15 cellular contexts compared by ENCODE assay signal in the genomic region with DNA sequence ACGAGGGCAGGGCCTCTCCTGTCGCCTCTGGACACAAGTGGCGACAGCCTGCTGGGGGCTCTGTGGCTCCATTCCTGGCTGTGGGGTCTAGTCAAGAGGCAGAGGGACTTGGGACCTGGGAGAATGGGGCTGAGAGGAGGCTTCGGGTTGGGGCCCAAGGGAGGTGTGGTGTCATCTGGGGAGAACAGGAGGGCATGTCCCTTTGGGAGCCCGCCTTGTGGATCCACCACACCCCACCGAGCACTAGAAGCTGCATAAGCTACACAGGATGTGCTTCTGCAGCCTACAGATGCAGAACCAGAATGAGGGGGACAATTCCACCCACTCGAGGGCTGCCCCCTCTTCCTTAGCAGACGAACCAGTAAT. TPM values are rescaled to one million over a fixed set of nuclear protein-coding genes. Genes with fewer than 3 reads are reported as not detected.
DNase-seq lines count a peak whose midpoint lies in the region; ATAC-seq, FAIRE-seq and TF ChIP-seq lines count a peak whose summit lies in the region.
"Had no signal": no experiment of that assay in that cellular context is flagged by ENCODE, and none has a peak within 500 bp of the region (broad histone marks: within the 10 kb centered on the region; RNA-seq: fewer than 3 reads in every experiment).

No MANE protein-coding gene starts in this region.

- H3K4me2 ChIP-seq in Karpas-422 (ENCODE audit: low read depth, low read length, poor library complexity, severe bottlenecking) (peak overlapping the region; percentile 64), keratinocyte (ENCODE audit: control insufficient read depth, extremely low read depth, insufficient read depth, low read depth, low read length) (peak overlapping the region; percentile 34)

- H3K9ac ChIP-seq in Karpas-422 (ENCODE audit: low read length) (peak overlapping the region; percentile 63), adipocyte (ENCODE audit: low read length) (peak overlapping the region; percentile 64), keratinocyte (ENCODE audit: control insufficient read depth, extremely low read depth, insufficient read depth, low read length) (no peak overlapping the region)

- TF ChIP-seq CTCF in keratinocyte (optimal IDR thresholded peaks at IDR 0.05 in 1 of 3, IDR thresholded peaks at IDR 0.05 in 1 of 3, conservative IDR thresholded peaks at IDR 0.05 in 1 of 3; ENCODE audit: extremely low read depth in 1 of 3, insufficient read depth in 2 of 3, low read length in 3 of 3): no peak

- dilution Hi-C loops in keratinocyte (cut with MboI; ENCODE audit: extremely low pct_ligation_motif_present, low sequenced_read_pairs): no loop called here

- H3K27ac ChIP-seq in Karpas-422 (ENCODE audit: low read length): peak overlapping the region; percentile 90
- H3K27ac ChIP-seq in keratinocyte (ENCODE audit: control insufficient read depth, insufficient read depth, low read length): peak overlapping the region; percentile 90
- peak overlapping the region; percentile 56 for H3K27ac ChIP-seq in temporal lobe (ENCODE audit: low read depth, low read length)

- peaks cover 4% of the 10 kb centered on the region; the same call in 1 of the 2 replicates for H4K20me1 ChIP-seq in Karpas-422 (ENCODE audit: insufficient read depth, low read depth, low read length)
- H4K20me1 ChIP-seq in keratinocyte (ENCODE audit: control insufficient read depth, extremely low read depth, insufficient read depth, low read length): no peaks in the 10 kb centered on the region

- H3K36me3 ChIP-seq in Karpas-422 (ENCODE audit: insufficient read depth, low read length) (no peaks in the 10 kb centered on the region), adipocyte (ENCODE audit: control insufficient read depth, insufficient read depth, low read length, severe bottlenecking) (peaks cover 27% of the 10 kb centered on the region), keratinocyte (ENCODE audit: control insufficient read depth in 2 of 2, extremely low read depth in 1 of 2, insufficient read depth in 2 of 2, low read length in 2 of 2) (peaks cover 3 to 7% of the 10 kb centered on the region in 2 experiments)

- no peaks in the 10 kb centered on the region for H3K9me2 ChIP-seq in Karpas-422 (replicated peaks; ENCODE audit: insufficient read depth, low read length)

- peak overlapping the region; percentile 39; the same call in 1 of the 2 replicates for H3K4me3 ChIP-seq in Karpas-422 (ENCODE audit: low read length)
- no peak overlapping the region for H3K4me3 ChIP-seq in adipocyte (ENCODE audit: low read length)
- no peak overlapping the region for H3K4me3 ChIP-seq in keratinocyte (ENCODE audit: control insufficient read depth in 2 of 3, extremely low read depth in 1 of 3, insufficient read depth in 2 of 3, low read depth in 1 of 3, low read length in 3 of 3)

- no peak for FAIRE-seq in keratinocyte (lab: Jason Lieb, UNC)
- FAIRE-seq: endometrium had no signal

- peaks cover 57% of the 10 kb centered on the region for H3K4me1 ChIP-seq in Karpas-422 (ENCODE audit: low read length)
- peaks cover 44% of the 10 kb centered on the region for H3K4me1 ChIP-seq in adipocyte (ENCODE audit: control insufficient read depth, insufficient read depth, low read length)
- H3K4me1 ChIP-seq in keratinocyte (ENCODE audit: control insufficient read depth, extremely low read depth, insufficient read depth, low read length): peaks cover 50% of the 10 kb centered on the region

- DNase-seq in Karpas-422 (peak; percentile 81), adipocyte (ENCODE audit: low read depth) (no peak), keratinocyte (ENCODE audit: low read depth, low spot score) (no peak), NCI-H510A treated with DMSO at 0.1 percent for 48 hours (lab: John Stamatoyannopoulos, UW) (no peak), NCI-H1092 treated with DMSO at 0.1 percent for 48 hours (lab: John Stamatoyannopoulos, UW) (no peak)
- DNase-seq: activated CD4-positive, alpha-beta T cell treated with anti-CD3 and anti-CD28 coated beads for 1 hour; activated naive CD4-positive, alpha-beta T cell treated with anti-CD3 and anti-CD28 coated beads, Interleukin-2, amount 50 U/mL, for 16 hours; CD8-positive, alpha-beta T cell; OCI-M1 had no signal

- H3K9me1 ChIP-seq in keratinocyte (ENCODE audit: control insufficient read depth, extremely low read depth, insufficient read depth, low read length): peaks cover 2% of the 10 kb centered on the region

- H3K79me2 ChIP-seq in Karpas-422 (ENCODE audit: low read length): peaks cover 6% of the 10 kb centered on the region
- peaks cover 3% of the 10 kb centered on the region for H3K79me2 ChIP-seq in keratinocyte (ENCODE audit: control insufficient read depth, insufficient read depth, low read length)

- H3K9me3 ChIP-seq in Karpas-422 (ENCODE audit: low read length) (no peaks in the 10 kb centered on the region), adipocyte (ENCODE audit: control insufficient read depth, low read length) (no peaks in the 10 kb centered on the region), keratinocyte (ENCODE audit: control insufficient read depth, low read depth, low read length) (no peaks in the 10 kb centered on the region)

- ATAC-seq in GM21390 (IDR thresholded peaks at IDR 0.05; ENCODE audit: unreplicated experiment): no peak
- ATAC-seq in HG02884 (IDR thresholded peaks at IDR 0.05; ENCODE audit: unreplicated experiment): no peak
- ATAC-seq: CD8-positive, alpha-beta T cell had no signal

- H2AFZ ChIP-seq in Karpas-422 (ENCODE audit: low read length) (no peak overlapping the region), keratinocyte (ENCODE audit: control insufficient read depth, low read length) (no peak overlapping the region)

- no peaks in the 10 kb centered on the region for H3K27me3 ChIP-seq in Karpas-422 (ENCODE audit: low read length)
- H3K27me3 ChIP-seq in adipocyte (replicated peaks; ENCODE audit: control insufficient read depth, insufficient read depth, low read length): no peaks in the 10 kb centered on the region
- no peaks in the 10 kb centered on the region for H3K27me3 ChIP-seq in keratinocyte (ENCODE audit: control insufficient read depth, extremely low read depth, insufficient read depth, low read length)

RNA-seq across cellular contexts. Expression of a gene that starts 3.9 kb away (rescaled TPM):
- total RNA-seq in Karpas-422 (2014; rRNA removed; shearing (Covaris generic); ENCODE audit: low replicate concordance): 28.9 and 58.1 TPM in 2 replicates
- 31.4 to 48.2 TPM (median 34.3 TPM) in 3 replicates for polyA plus RNA-seq in keratinocyte
- polyA plus RNA-seq in keratinocyte (2011; ENCODE audit: low read depth): 126 TPM
- polyA plus RNA-seq in keratinocyte (2011; cell fraction: cytosol; rRNA removed): 20.5 and 24.1 TPM in 2 replicates
- 99.9 and 115 TPM in 2 replicates for polyA plus RNA-seq in keratinocyte (2011; cell fraction: nucleus; rRNA removed)
- 35.1 and 36.7 TPM in 2 replicates for polyA plus RNA-seq in keratinocyte (2012; ENCODE audit: low replicate concordance)
- 40.5 to 48.5 TPM (median 42.4 TPM) in 3 replicates for polyA minus RNA-seq in keratinocyte
- polyA minus RNA-seq in keratinocyte (2011; cell fraction: cytosol; rRNA and poly(A)+ RNA removed): 42.0 TPM
- polyA minus RNA-seq in keratinocyte (2011; cell fraction: nucleus; rRNA and poly(A)+ RNA removed): 64.6 and 80.4 TPM in 2 replicates
- 37.6 TPM for total RNA-seq in temporal lobe

RNA-seq across cellular contexts. Expression of a gene that starts 5.6 kb away (rescaled TPM):
- total RNA-seq in Karpas-422 (2014; rRNA removed; shearing (Covaris generic); ENCODE audit: low replicate concordance): 15.1 and 26.2 TPM in 2 replicates
- polyA plus RNA-seq in keratinocyte: 2.7 to 4.3 TPM (median 4.3 TPM) in 3 replicates
- polyA plus RNA-seq in keratinocyte (2011; ENCODE audit: low read depth): 1.1 TPM
- 2.1 and 3.0 TPM in 2 replicates for polyA plus RNA-seq in keratinocyte (2011; cell fraction: cytosol; rRNA removed)
- 14.2 and 17.5 TPM in 2 replicates for polyA plus RNA-seq in keratinocyte (2011; cell fraction: nucleus; rRNA removed)
- 4.8 and 5.0 TPM in 2 replicates for polyA plus RNA-seq in keratinocyte (2012; ENCODE audit: low replicate concordance)
- polyA minus RNA-seq in keratinocyte: 2.3 to 5.2 TPM (median 3.5 TPM) in 3 replicates
- 3.3 TPM for polyA minus RNA-seq in keratinocyte (2011; cell fraction: cytosol; rRNA and poly(A)+ RNA removed)
- 3.7 and 4.3 TPM in 2 replicates for polyA minus RNA-seq in keratinocyte (2011; cell fraction: nucleus; rRNA and poly(A)+ RNA removed)
- total RNA-seq in temporal lobe: 0.25 TPM

RNA-seq across cellular contexts. Expression of a gene that starts 12.6 kb away (rescaled TPM):
- total RNA-seq in Karpas-422 (2014; rRNA removed; shearing (Covaris generic); ENCODE audit: low replicate concordance): 18.6 and 53.2 TPM in 2 replicates
- 0.90 to 1.6 TPM (median 1.2 TPM) in 3 replicates for polyA plus RNA-seq in keratinocyte
- 0.75 TPM for polyA plus RNA-seq in keratinocyte (2011; ENCODE audit: low read depth)
- 0.47 and 0.81 TPM in 2 replicates for polyA plus RNA-seq in keratinocyte (2011; cell fraction: cytosol; rRNA removed)
- polyA plus RNA-seq in keratinocyte (2011; cell fraction: nucleus; rRNA removed): 0.76 and 0.88 TPM in 2 replicates
- polyA plus RNA-seq in keratinocyte (2012; ENCODE audit: low replicate concordance): 1.0 and 2.3 TPM in 2 replicates
- 0.33 to 1.4 TPM (median 1.0 TPM) in 3 replicates for polyA minus RNA-seq in keratinocyte
- 5.6 TPM for polyA minus RNA-seq in keratinocyte (2011; cell fraction: cytosol; rRNA and poly(A)+ RNA removed)
- 0.78 and 1.2 TPM in 2 replicates for polyA minus RNA-seq in keratinocyte (2011; cell fraction: nucleus; rRNA and poly(A)+ RNA removed)
- 1.5 TPM for total RNA-seq in temporal lobe

RNA-seq across cellular contexts. Expression of a gene that starts 29.0 kb away (rescaled TPM):
- not detected in 2 replicates for total RNA-seq in Karpas-422 (2014; rRNA removed; shearing (Covaris generic); ENCODE audit: low replicate concordance)
- polyA plus RNA-seq in keratinocyte: 0.52 to 1.3 TPM (median 0.65 TPM) in 3 replicates
- polyA plus RNA-seq in keratinocyte (2011; ENCODE audit: low read depth): 2.4 TPM
- polyA plus RNA-seq in keratinocyte (2011; cell fraction: cytosol; rRNA removed): 0.63 and 1.4 TPM in 2 replicates
- polyA plus RNA-seq in keratinocyte (2011; cell fraction: nucleus; rRNA removed): 4.2 and 5.5 TPM in 2 replicates
- 2.9 and 10.7 TPM in 2 replicates for polyA plus RNA-seq in keratinocyte (2012; ENCODE audit: low replicate concordance)
- polyA minus RNA-seq in keratinocyte: 0.35 to 2.9 TPM (median 0.59 TPM) in 3 replicates
- 2.9 TPM for polyA minus RNA-seq in keratinocyte (2011; cell fraction: cytosol; rRNA and poly(A)+ RNA removed)
- polyA minus RNA-seq in keratinocyte (2011; cell fraction: nucleus; rRNA and poly(A)+ RNA removed): 2.1 and 2.8 TPM in 2 replicates
- total RNA-seq in temporal lobe: 0.25 TPM
- total RNA-seq: CD8-positive, alpha-beta T cell; glomerular endothelial cell; T-helper 1 cell treated with Interleukin-12 subunit alpha and Interleukin-12 subunit beta and Interleukin-4 antibody, amounts not matched to agents 30 ng/mL and 1 ng/mL, for 36 hours had no signal

RNA-seq across cellular contexts. Expression of a gene that starts 31.6 kb away (rescaled TPM):
- 114 and 237 TPM in 2 replicates for total RNA-seq in Karpas-422 (2014; rRNA removed; shearing (Covaris generic); ENCODE audit: low replicate concordance)
- polyA plus RNA-seq in keratinocyte: 29.7 to 93.1 TPM (median 35.3 TPM) in 3 replicates
- polyA plus RNA-seq in keratinocyte (2011; ENCODE audit: low read depth): 23.5 TPM
- 19.1 and 50.9 TPM in 2 replicates for polyA plus RNA-seq in keratinocyte (2011; cell fraction: cytosol; rRNA removed)
- 109 and 166 TPM in 2 replicates for polyA plus RNA-seq in keratinocyte (2011; cell fraction: nucleus; rRNA removed)
- polyA plus RNA-seq in keratinocyte (2012; ENCODE audit: low replicate concordance): 55.3 and 94.7 TPM in 2 replicates
- polyA minus RNA-seq in keratinocyte: 26.1 to 71.6 TPM (median 46.3 TPM) in 3 replicates
- polyA minus RNA-seq in keratinocyte (2011; cell fraction: cytosol; rRNA and poly(A)+ RNA removed): 93.4 TPM
- polyA minus RNA-seq in keratinocyte (2011; cell fraction: nucleus; rRNA and poly(A)+ RNA removed): 43.5 and 47.5 TPM in 2 replicates
- total RNA-seq in temporal lobe: 18.7 TPM

Comparison
In these comparisons a context has a peak if more than half of its experiments do, and no peak if none do; other contexts are left out.
1. RNA of a gene that starts 5.6 kb away (total RNA-seq): 15.1 to 26.2 TPM in Karpas-422; 0.25 TPM in temporal lobe (single experiment); every median in the first group is over 10 times any median in the second.
2. Peak in every context shown above with its lines, with median percentiles within 50 percentile points of each other: H3K27ac ChIP-seq.